ENCODE assay signal across 29 cellular contexts in genomic region chr3:37673391-37673790, GRCh38.
"Had no signal": no experiment of that assay in that cellular context is flagged by ENCODE, and none has a peak within 500 bp of the region (broad histone marks: within the 10 kb centered on the region; RNA-seq: fewer than 3 reads in every experiment).

No MANE protein-coding gene starts in this region.

- H3K36me3 Mint-ChIP-seq: naive thymus-derived CD4-positive, alpha-beta T cell; stimulated activated effector memory CD8-positive, alpha-beta T cell treated with anti-CD3 and anti-CD28 coated beads, Interleukin-12 subunit alpha, Interleukin-12 subunit beta, amount 100 ng/mL, for 72 hours had no signal

- FAIRE-seq: colon had no signal

- DNase-seq: dorsolateral prefrontal cortex; effector CD4-positive, alpha-beta T cell; foreskin keratinocyte; heart left ventricle; left cardiac atrium; left lung; mesenchymal stem cell; midbrain; naive thymus-derived CD4-positive, alpha-beta T cell; nephron progenitor cell; nucleus accumbens; ovary; stimulated activated CD4-positive, alpha-beta T cell treated with anti-CD3 and anti-CD28 coated beads, Interleukin-2, amount 100 ng/mL, for 24 hours; stimulated activated CD4-positive, alpha-beta T cell treated with anti-CD3 and anti-CD28 coated beads, Interleukin-4, amount 100 ng/mL, for 24 hours; stimulated activated naive CD4-positive, alpha-beta T cell treated with Interleukin-2 at 50 U/mL for 16 hours; stomach; substantia nigra had no signal

- H3K27ac ChIP-seq: dorsolateral prefrontal cortex, epithelial cell of prostate, foreskin keratinocyte, gastroesophageal sphincter, hepatocyte, left lung, ovary, prostate gland, right atrium auricular region, stomach, thoracic aorta, tibial nerve, vagina had no signal

- H2AFZ ChIP-seq: hepatocyte had no signal

- H3K4me2 ChIP-seq: hepatocyte had no signal

- H3K79me2 ChIP-seq: hepatocyte had no signal

- H3K4me1 Mint-ChIP-seq: naive thymus-derived CD4-positive, alpha-beta T cell; stimulated activated effector memory CD8-positive, alpha-beta T cell treated with anti-CD3 and anti-CD28 coated beads, Interleukin-12 subunit alpha, Interleukin-12 subunit beta, amount 100 ng/mL, for 72 hours had no signal

- H3K27me3 ChIP-seq: gastroesophageal sphincter, heart left ventricle, hepatocyte, left lung, ovary, right atrium auricular region, stomach, tibial nerve, vagina had no signal

- H3K9me3 Mint-ChIP-seq: naive thymus-derived CD4-positive, alpha-beta T cell; nephron progenitor cell; stimulated activated effector memory CD8-positive, alpha-beta T cell treated with anti-CD3 and anti-CD28 coated beads, Interleukin-12 subunit alpha, Interleukin-12 subunit beta, amount 100 ng/mL, for 72 hours had no signal

- ATAC-seq: esophagus mucosa; foreskin keratinocyte; gastroesophageal sphincter; heart left ventricle; left cardiac atrium; left lung; naive thymus-derived CD4-positive, alpha-beta T cell; sciatic nerve; stimulated activated effector memory CD8-positive, alpha-beta T cell treated with anti-CD3 and anti-CD28 coated beads, Interleukin-12 subunit alpha, Interleukin-12 subunit beta, amount 100 ng/mL, for 72 hours had no signal

- H3K4me3 Mint-ChIP-seq: naive thymus-derived CD4-positive, alpha-beta T cell; nephron progenitor cell; stimulated activated effector memory CD8-positive, alpha-beta T cell treated with anti-CD3 and anti-CD28 coated beads, Interleukin-12 subunit alpha, Interleukin-12 subunit beta, amount 100 ng/mL, for 72 hours had no signal

- H3K36me3 ChIP-seq: gastroesophageal sphincter, heart left ventricle, left lung, ovary, prostate gland, right atrium auricular region, stomach, thoracic aorta, tibial nerve, vagina had no signal

- H3K4me1 ChIP-seq: foreskin keratinocyte had no signal

- H3K4me3 ChIP-seq: dorsolateral prefrontal cortex, gastroesophageal sphincter, heart left ventricle, hepatocyte, left lung, ovary, prostate gland, right atrium auricular region, stomach, thoracic aorta, tibial nerve, vagina had no signal

- H3K9me3 ChIP-seq: gastroesophageal sphincter, heart left ventricle, left lung, ovary, prostate gland, right atrium auricular region, stomach, thoracic aorta, tibial nerve, vagina had no signal

- H3K27ac Mint-ChIP-seq: naive thymus-derived CD4-positive, alpha-beta T cell; nephron progenitor cell; stimulated activated effector memory CD8-positive, alpha-beta T cell treated with anti-CD3 and anti-CD28 coated beads, Interleukin-12 subunit alpha, Interleukin-12 subunit beta, amount 100 ng/mL, for 72 hours had no signal
